In genomic region chr13:95553271-95553588, GRCh38 we compare ENCODE assay signal across 1 cellular context.
TF ChIP-seq lines count a peak whose summit lies in the region.

No MANE protein-coding gene starts in this region.

TF ChIP-seq in IMR-90, 13 proteins besides CTCF, POLR2A, EP300 and RAD21:
- no peak for TF ChIP-seq ELK1 (IDR thresholded peaks at IDR 0.05; ENCODE audit: borderline replicate concordance, low read depth, low read length)
- TF ChIP-seq FOS (IDR thresholded peaks at IDR 0.05; ENCODE audit: low read depth, low read length), result no peak
- TF ChIP-seq CEBPB (IDR thresholded peaks at IDR 0.05; ENCODE audit: low read depth, low read length), result no peak
- TF ChIP-seq MAZ (IDR thresholded peaks at IDR 0.05; ENCODE audit: borderline replicate concordance, low read depth, low read length), result no peak
- no peak for TF ChIP-seq RFX5 (IDR thresholded peaks at IDR 0.05; ENCODE audit: low read depth, low read length)
- no peak for TF ChIP-seq CHD1 (IDR thresholded peaks at IDR 0.05; ENCODE audit: low read depth, low read length)
- TF ChIP-seq USF2 (IDR thresholded peaks at IDR 0.05; ENCODE audit: low read depth, low read length), result no peak
